ENCODE assay signal across 17 cellular contexts in the genomic region with DNA sequence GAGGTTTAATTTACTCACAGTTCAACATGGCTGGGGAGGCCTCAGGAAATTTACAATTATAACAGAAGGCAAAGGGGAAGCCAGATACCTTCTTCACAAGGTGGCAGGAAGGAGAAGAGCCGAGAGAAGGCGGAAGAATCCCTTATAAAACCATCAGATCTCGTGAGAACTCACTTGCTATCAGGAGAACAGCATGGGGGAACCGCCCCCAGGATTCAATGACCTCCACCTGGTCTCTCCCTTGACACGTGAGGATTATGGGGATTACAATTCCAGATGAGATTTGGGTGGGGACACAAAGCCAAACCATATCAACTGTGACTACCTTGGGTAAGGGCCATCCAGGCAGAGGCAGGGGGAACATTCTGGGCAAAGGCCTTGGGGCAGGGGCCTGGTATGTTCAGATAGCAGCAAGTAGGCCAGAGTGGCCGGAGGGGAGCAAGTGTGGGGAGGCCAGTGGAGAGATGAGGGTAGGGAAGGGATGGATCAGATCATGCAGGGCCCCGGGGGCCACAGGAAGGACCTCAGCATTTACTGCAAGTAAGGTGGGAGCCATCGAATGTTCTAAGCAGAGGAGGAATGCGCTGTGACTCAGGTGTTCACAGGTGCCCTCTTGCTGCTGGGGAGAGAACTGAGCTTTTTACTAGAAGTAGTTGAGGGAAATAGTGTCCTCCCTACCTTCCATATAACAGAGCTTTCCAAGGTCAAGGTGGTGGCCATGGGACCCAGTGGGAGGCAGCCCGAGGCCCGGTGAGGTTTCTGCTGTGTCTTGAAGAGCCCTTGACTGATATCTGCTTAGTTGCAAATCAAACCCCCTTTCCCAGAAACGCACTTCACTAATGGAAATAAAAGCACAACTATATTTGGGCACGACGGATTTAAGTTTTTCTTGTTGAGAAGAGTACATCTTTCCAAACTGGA. TPM values are rescaled to one million over a fixed set of nuclear protein-coding genes. Genes with fewer than 3 reads are reported as not detected.
DNase-seq lines count a peak whose midpoint lies in the region; ATAC-seq and TF ChIP-seq lines count a peak whose summit lies in the region.
"Had no signal": no experiment of that assay in that cellular context is flagged by ENCODE, and none has a peak within 500 bp of the region (broad histone marks: within the 10 kb centered on the region; RNA-seq: fewer than 3 reads in every experiment).

No MANE protein-coding gene starts in this region.

- POLR2A ChIA-PET in activated CD4-positive, alpha-beta T cell treated with anti-CD3 and anti-CD28 coated beads, Interleukin-2, amount 10 ng/mL, durations not matched to agents 7 days and 5 days (lab: Charles Lee): no interaction called here

- ATAC-seq in gastroesophageal sphincter (no peak), upper lobe of left lung (ENCODE audit: low FRiP score in 2 of 2) (no peak), GM19351 (IDR thresholded peaks at IDR 0.05; ENCODE audit: unreplicated experiment) (no peak)

- H3K4me1 Mint-ChIP-seq in activated CD4-positive, alpha-beta T cell treated with anti-CD3 and anti-CD28 coated beads, Interleukin-2, amount 10 ng/mL, durations not matched to agents 7 days and 5 days: peaks cover 17% of the 10 kb centered on the region
- H3K4me1 Mint-ChIP-seq in activated CD4-positive, alpha-beta T cell treated with anti-CD3 and anti-CD28 coated beads, Interleukin-2, amount 10 ng/mL, durations not matched to agents 24 days and 14 days: peaks cover 21% of the 10 kb centered on the region

- peaks cover 2% of the 10 kb centered on the region for H3K36me3 Mint-ChIP-seq in activated CD4-positive, alpha-beta T cell treated with anti-CD3 and anti-CD28 coated beads, Interleukin-2, amount 10 ng/mL, durations not matched to agents 7 days and 5 days (ENCODE audit: low read depth)
- H3K36me3 Mint-ChIP-seq in activated CD4-positive, alpha-beta T cell treated with anti-CD3 and anti-CD28 coated beads, Interleukin-2, amount 10 ng/mL, durations not matched to agents 24 days and 14 days (ENCODE audit: low read depth): no peaks in the 10 kb centered on the region

- CTCF ChIA-PET in activated CD4-positive, alpha-beta T cell treated with anti-CD3 and anti-CD28 coated beads, Interleukin-2, amount 10 ng/mL, durations not matched to agents 7 days and 5 days (lab: Charles Lee): interaction anchor here (0.9 to 1.3 kb wide), 2 partner anchors 11 to 24 kb away, joined by 3 to 4 read pairs; no protein-coding TSS in a partner anchor

- H3K27ac Mint-ChIP-seq in activated CD4-positive, alpha-beta T cell treated with anti-CD3 and anti-CD28 coated beads, Interleukin-2, amount 10 ng/mL, durations not matched to agents 7 days and 5 days: peak overlapping the region; percentile 20
- H3K27ac Mint-ChIP-seq in activated CD4-positive, alpha-beta T cell treated with anti-CD3 and anti-CD28 coated beads, Interleukin-2, amount 10 ng/mL, durations not matched to agents 24 days and 14 days: no peak overlapping the region

- TF ChIP-seq CTCF in gastroesophageal sphincter (IDR thresholded peaks at IDR 0.05) (no peak), upper lobe of left lung (IDR thresholded peaks at IDR 0.05) (no peak), BE2C (IDR thresholded peaks at IDR 0.05; ENCODE audit: low read depth, low read length) (no peak)

- H3K9me3 ChIP-seq in gastroesophageal sphincter (no peaks in the 10 kb centered on the region), upper lobe of left lung (no peaks in the 10 kb centered on the region), BE2C (no peaks in the 10 kb centered on the region)
- H3K9me3 ChIP-seq: breast epithelium, thoracic aorta had no signal

- H3K27ac ChIP-seq in gastroesophageal sphincter (peak overlapping the region in 3 of 4 donors; percentile 7 to 85 (median 12)), upper lobe of left lung (peak overlapping the region; percentile 62 to 91 (median 82))
- H3K27ac ChIP-seq: thoracic aorta had no signal

- TF ChIP-seq EP300 in gastroesophageal sphincter (IDR thresholded peaks at IDR 0.05): no peak
- no peak for TF ChIP-seq EP300 in upper lobe of left lung (IDR thresholded peaks at IDR 0.05)

- H3K4me3 ChIP-seq in gastroesophageal sphincter (no peak overlapping the region), upper lobe of left lung (peak overlapping the region in 1 of 4 donors; percentile 27), BE2C (ENCODE audit: low read depth, low read length) (no peak overlapping the region)
- H3K4me3 ChIP-seq: breast epithelium, thoracic aorta had no signal

- H3K27me3 Mint-ChIP-seq in activated CD4-positive, alpha-beta T cell treated with anti-CD3 and anti-CD28 coated beads, Interleukin-2, amount 10 ng/mL, durations not matched to agents 7 days and 5 days: peaks cover 17% of the 10 kb centered on the region
- H3K27me3 Mint-ChIP-seq in activated CD4-positive, alpha-beta T cell treated with anti-CD3 and anti-CD28 coated beads, Interleukin-2, amount 10 ng/mL, durations not matched to agents 24 days and 14 days: peaks cover 6% of the 10 kb centered on the region

- H3K9me3 Mint-ChIP-seq in activated CD4-positive, alpha-beta T cell treated with anti-CD3 and anti-CD28 coated beads, Interleukin-2, amount 10 ng/mL, durations not matched to agents 7 days and 5 days: no peaks in the 10 kb centered on the region
- no peaks in the 10 kb centered on the region for H3K9me3 Mint-ChIP-seq in activated CD4-positive, alpha-beta T cell treated with anti-CD3 and anti-CD28 coated beads, Interleukin-2, amount 10 ng/mL, durations not matched to agents 24 days and 14 days

- H3K36me3 ChIP-seq in gastroesophageal sphincter: peaks cover 0 to 19% of the 10 kb centered on the region in 2 donors
- peaks cover 0 to 17% (median 7%) of the 10 kb centered on the region in 4 donors for H3K36me3 ChIP-seq in upper lobe of left lung
- H3K36me3 ChIP-seq in BE2C: 0 out of 2 replicates have a peak, but pooled peaks cover 3% of the 10 kb centered on the region
- H3K36me3 ChIP-seq: breast epithelium had no signal

- no peak overlapping the region for H3K4me3 Mint-ChIP-seq in activated CD4-positive, alpha-beta T cell treated with anti-CD3 and anti-CD28 coated beads, Interleukin-2, amount 10 ng/mL, durations not matched to agents 7 days and 5 days
- no peak overlapping the region for H3K4me3 Mint-ChIP-seq in activated CD4-positive, alpha-beta T cell treated with anti-CD3 and anti-CD28 coated beads, Interleukin-2, amount 10 ng/mL, durations not matched to agents 24 days and 14 days

- DNase-seq in activated CD4-positive, alpha-beta T cell treated with anti-CD3 and anti-CD28 coated beads, Interleukin-2, amount 10 ng/mL, durations not matched to agents 7 days and 5 days: no peak
- no peak for DNase-seq in activated CD4-positive, alpha-beta T cell treated with anti-CD3 and anti-CD28 coated beads, Interleukin-2, amount 10 ng/mL, durations not matched to agents 24 days and 14 days
- DNase-seq in NCI-H82 treated with DMSO at 0.1 percent for 48 hours (lab: John Stamatoyannopoulos, UW; ENCODE audit: unreplicated experiment) (peak; percentile 9), upper lobe of left lung (no peak), BE2C (no peak)
- no peak for DNase-seq in stimulated activated naive CD4-positive, alpha-beta T cell treated with Interleukin-2 at 50 U/mL for 16 hours (lab: John Stamatoyannopoulos, UW)
- DNase-seq: activated naive CD4-positive, alpha-beta T cell; H7; NCI-H226 had no signal

- H3K4me1 ChIP-seq in gastroesophageal sphincter: peaks cover 0 to 44% (median 18%) of the 10 kb centered on the region in 3 donors
- peaks cover 25 to 59% (median 55%) of the 10 kb centered on the region in 4 donors for H3K4me1 ChIP-seq in upper lobe of left lung
- peaks cover 10% of the 10 kb centered on the region for H3K4me1 ChIP-seq in BE2C

- 62 to 78% methylated on average over 9 to 10 of the region's 14 CpGs for WGBS in gastroesophageal sphincter (ENCODE audit: low coverage in 1 of 2), 2 donors
- WGBS in upper lobe of left lung, 2 donors: 71 to 75% methylated on average over 14 of the region's 14 CpGs

- intact Hi-C loops in activated CD4-positive, alpha-beta T cell treated with anti-CD3 and anti-CD28 coated beads, Interleukin-2, amount 10 ng/mL, durations not matched to agents 24 days and 14 days (cut with micrococcal nuclease): no loop called here

- no peaks in the 10 kb centered on the region for H3K27me3 ChIP-seq in gastroesophageal sphincter
- no peaks in the 10 kb centered on the region for H3K27me3 ChIP-seq in upper lobe of left lung
- H3K27me3 ChIP-seq in BE2C: no peaks in the 10 kb centered on the region
- H3K27me3 ChIP-seq: breast epithelium had no signal

- TF ChIP-seq POLR2A in gastroesophageal sphincter (IDR thresholded peaks at IDR 0.05) (no peak), upper lobe of left lung (IDR thresholded peaks at IDR 0.05) (no peak)

RNA-seq across cellular contexts. Expression of a gene that starts 18.0 kb away (rescaled TPM):
- total RNA-seq in activated CD4-positive, alpha-beta T cell treated with anti-CD3 and anti-CD28 coated beads, Interleukin-2, amount 10 ng/mL, durations not matched to agents 7 days and 5 days: 1 to 10 TPM; 3.2 to 3.6 TPM
- 5.7 and 6.8 TPM in 2 replicates for total RNA-seq in activated CD4-positive, alpha-beta T cell treated with anti-CD3 and anti-CD28 coated beads, Interleukin-2, amount 10 ng/mL, durations not matched to agents 24 days and 14 days
- total RNA-seq in gastroesophageal sphincter: 10 to 100 TPM; 21.5 to 43.7 (median 28.0) TPM
- 10 to 100 TPM; 22.6 to 59.2 (median 30.7) TPM for total RNA-seq in upper lobe of left lung
- 6.2 TPM for polyA plus RNA-seq in BE2C (2012; ENCODE audit: insufficient read depth, insufficient read length, low read depth)

RNA-seq across cellular contexts. Expression of a gene that starts 24.6 kb away (rescaled TPM):
- 10 to 100 TPM; 25.9 to 26.7 TPM for total RNA-seq in activated CD4-positive, alpha-beta T cell treated with anti-CD3 and anti-CD28 coated beads, Interleukin-2, amount 10 ng/mL, durations not matched to agents 7 days and 5 days
- 29.9 and 34.2 TPM in 2 replicates for total RNA-seq in activated CD4-positive, alpha-beta T cell treated with anti-CD3 and anti-CD28 coated beads, Interleukin-2, amount 10 ng/mL, durations not matched to agents 24 days and 14 days
- total RNA-seq in gastroesophageal sphincter (100 to 1,000 TPM; 165 to 262 (median 210) TPM), upper lobe of left lung (100 to 1,000 TPM in 3 of 6 donors, 10 to 100 TPM in 3; 85.9 to 260 (median 132) TPM)
- 518 TPM for polyA plus RNA-seq in BE2C (2012; ENCODE audit: insufficient read depth, insufficient read length, low read depth)

RNA-seq across cellular contexts. Expression of a gene that starts 24.9 kb away (rescaled TPM):
- total RNA-seq in activated CD4-positive, alpha-beta T cell treated with anti-CD3 and anti-CD28 coated beads, Interleukin-2, amount 10 ng/mL, durations not matched to agents 7 days and 5 days: 10 to 100 TPM; 18.0 to 20.5 TPM
- 11.7 and 14.8 TPM in 2 replicates for total RNA-seq in activated CD4-positive, alpha-beta T cell treated with anti-CD3 and anti-CD28 coated beads, Interleukin-2, amount 10 ng/mL, durations not matched to agents 24 days and 14 days
- total RNA-seq in gastroesophageal sphincter: 10 to 100 TPM in 3 of 4 donors, 1 to 10 TPM in 1; 6.6 to 30.0 (median 19.0) TPM
- 100 to 1,000 TPM in 1 of 6 donors, 10 to 100 TPM in 5; 17.5 to 176 (median 33.3) TPM for total RNA-seq in upper lobe of left lung
- 17.5 TPM for polyA plus RNA-seq in BE2C (2012; ENCODE audit: insufficient read depth, insufficient read length, low read depth)

RNA-seq across cellular contexts. Expression of a gene that starts 25.5 kb away (rescaled TPM):
- not detected for total RNA-seq in activated CD4-positive, alpha-beta T cell treated with anti-CD3 and anti-CD28 coated beads, Interleukin-2, amount 10 ng/mL, durations not matched to agents 7 days and 5 days
- total RNA-seq in activated CD4-positive, alpha-beta T cell treated with anti-CD3 and anti-CD28 coated beads, Interleukin-2, amount 10 ng/mL, durations not matched to agents 24 days and 14 days: not detected in 2 replicates
- not detected for total RNA-seq in gastroesophageal sphincter
- not detected for total RNA-seq in upper lobe of left lung
- polyA plus RNA-seq in BE2C (2012; ENCODE audit: insufficient read depth, insufficient read length, low read depth): not detected
- total RNA-seq: activated CD8-positive, alpha-beta memory T cell treated with anti-CD3 and anti-CD28 coated beads for 36 hours; breast epithelium; H7; HT-29; liver; skeletal muscle tissue; thoracic aorta had no signal
- polyA plus RNA-seq: liver had no signal

RNA-seq across cellular contexts. Expression of a gene that starts 33.8 kb away (rescaled TPM):
- total RNA-seq in activated CD4-positive, alpha-beta T cell treated with anti-CD3 and anti-CD28 coated beads, Interleukin-2, amount 10 ng/mL, durations not matched to agents 7 days and 5 days: 1 to 10 TPM; 1.3 to 1.9 TPM
- total RNA-seq in activated CD4-positive, alpha-beta T cell treated with anti-CD3 and anti-CD28 coated beads, Interleukin-2, amount 10 ng/mL, durations not matched to agents 24 days and 14 days: 2.3 TPM in 2 replicates
- 10 to 100 TPM; 20.5 to 57.7 (median 44.9) TPM for total RNA-seq in gastroesophageal sphincter
- 10 to 100 TPM; 10.8 to 53.8 (median 26.0) TPM for total RNA-seq in upper lobe of left lung
- 151 TPM for polyA plus RNA-seq in BE2C (2012; ENCODE audit: insufficient read depth, insufficient read length, low read depth)
